Comparison of ENCODE assay signal across 15 cellular contexts in the genomic region with DNA sequence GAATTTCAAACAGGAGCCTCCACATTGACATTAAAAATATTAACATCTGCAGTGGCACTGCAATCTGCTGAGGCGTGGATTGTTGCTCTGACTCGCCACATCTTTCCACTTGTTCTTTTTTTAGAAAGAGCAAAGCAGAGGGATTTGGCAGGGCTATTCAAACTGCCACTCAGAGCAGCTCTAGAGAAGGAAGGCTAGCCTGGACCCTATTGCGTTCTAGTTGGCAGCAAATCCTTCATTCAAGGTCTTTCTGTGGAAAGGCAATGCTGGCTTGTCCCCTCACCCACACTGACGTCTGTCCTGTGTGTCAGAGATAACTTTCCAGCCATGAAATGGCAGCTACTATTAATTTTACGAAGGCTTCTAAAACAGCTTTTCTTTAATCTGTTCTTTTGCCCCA.
DNase-seq lines count a peak whose midpoint lies in the region; ATAC-seq, FAIRE-seq and TF ChIP-seq lines count a peak whose summit lies in the region.
"Had no signal": no experiment of that assay in that cellular context is flagged by ENCODE, and none has a peak within 500 bp of the region (broad histone marks: within the 10 kb centered on the region; RNA-seq: fewer than 3 reads in every experiment).

No MANE protein-coding gene starts in this region.

- DNase-seq in NCI-H1694 treated with DMSO at 0.1 percent for 48 hours (lab: John Stamatoyannopoulos, UW) (peak; percentile 53), K562 (ENCODE audit: extremely low read depth in 1 of 4, low spot score in 3 of 4) (peak in 1 of 4 experiments; percentile 28), right atrium auricular region (ENCODE audit: low spot score) (no peak), superior temporal gyrus (ENCODE audit: extremely low spot score) (peak; percentile 56), Caco-2 (no peak), NCI-H1048 (lab: John Stamatoyannopoulos, UW) (no peak)
- DNase-seq: islet precursor cell; KG1; mucosa of descending colon; stimulated activated CD4-positive, alpha-beta T cell treated with anti-CD3 and anti-CD28 coated beads, Interleukin-1b, Interleukin-23, amount 100 ng/mL, for 48 hours; transverse colon had no signal

- H3K36me3 ChIP-seq in K562 (ENCODE audit: control insufficient read depth, insufficient read depth, low read length) (no peaks in the 10 kb centered on the region), right atrium auricular region (no peaks in the 10 kb centered on the region), Caco-2 (ENCODE audit: control insufficient read depth, insufficient read depth, low read length) (no peaks in the 10 kb centered on the region)
- H3K36me3 ChIP-seq: transverse colon had no signal

- H3K4me1 ChIP-seq in K562 (replicated peaks in 1 of 2; ENCODE audit: control insufficient read depth in 2 of 2, insufficient read depth in 2 of 2, low read length in 2 of 2) (no peaks in the 10 kb centered on the region), right atrium auricular region (peaks cover 0 to 30% of the 10 kb centered on the region in 2 donors), Caco-2 (no peaks in the 10 kb centered on the region)
- H3K4me1 ChIP-seq: transverse colon had no signal

- no peak overlapping the region for H3K9ac ChIP-seq in K562 (ENCODE audit: insufficient read depth in 1 of 2, low read depth in 2 of 2, low read length in 2 of 2)

- H3K27ac ChIP-seq in K562 (ENCODE audit: extremely low read depth, low read depth, low read length) = no peak overlapping the region
- H3K27ac ChIP-seq in right atrium auricular region = peak overlapping the region; percentile 54 to 78
- H3K27ac ChIP-seq: transverse colon had no signal

- H3K4me3 ChIP-seq in K562 (no peak overlapping the region), right atrium auricular region (no peak overlapping the region), Caco-2 (ENCODE audit: low read depth, low read length) (no peak overlapping the region)
- H3K4me3 ChIP-seq: mucosa of descending colon, transverse colon had no signal

- H3K27me3 Mint-ChIP-seq in Caco-2 (ENCODE audit: insufficient read depth, unreplicated experiment) = peaks cover 6% of the 10 kb centered on the region

- CTCF ChIA-PET in K562 (lab: Yijun Ruan, JAX; ENCODE audit: low intra/inter-chr PET ratio) = no interaction called here
- CTCF ChIA-PET in Caco-2 (lab: Charles Lee) = no interaction called here

- H3K4me3 Mint-ChIP-seq in Caco-2 (ENCODE audit: unreplicated experiment) = no peak overlapping the region
- H3K4me3 Mint-ChIP-seq: CD14-positive monocyte had no signal

- H3K4me1 Mint-ChIP-seq in Caco-2 (ENCODE audit: low read depth, unreplicated experiment) = no peaks in the 10 kb centered on the region
- H3K4me1 Mint-ChIP-seq: CD14-positive monocyte had no signal

- POLR2A ChIA-PET in K562 (lab: Yijun Ruan, JAX) = no interaction called here
- POLR2A ChIA-PET in Caco-2 (lab: Charles Lee) = no interaction called here

- TF ChIP-seq EP300 in K562 (IDR thresholded peaks at IDR 0.05; ENCODE audit: low read length) = no peak

- TF ChIP-seq POLR2A in K562 (conservative IDR thresholded peaks at IDR 0.05) = no peak

- no peak overlapping the region for H3K4me2 ChIP-seq in K562 (ENCODE audit: insufficient read depth, low read length)

- H2AFZ ChIP-seq in K562 (ENCODE audit: low read depth, low read length) = peak overlapping the region; percentile 55

- BruUV-seq in K562 (replicated peaks; lab: Mats Ljungman, UMichigan) (no TSS peak), Caco-2 (replicated peaks; lab: Mats Ljungman, UMichigan) (no TSS peak)

- H3K27ac Mint-ChIP-seq in Caco-2 (ENCODE audit: unreplicated experiment) = no peak overlapping the region
- H3K27ac Mint-ChIP-seq: activated T-helper 2 cell treated with anti-CD3 and anti-CD28 coated beads, Interferon-gamma antibody, Interleukin-2, Interleukin-4, amounts not matched to agents 10 μg/mL and 5 μg/mL and 100 μg/mL, durations not matched to agents 14 hours and 24 hours and 36 hours; CD14-positive monocyte had no signal

- no peak for ATAC-seq in K562
- ATAC-seq in GM18870 (IDR thresholded peaks at IDR 0.05; ENCODE audit: unreplicated experiment) = no peak
- ATAC-seq: mucosa of descending colon had no signal

- FAIRE-seq in K562 (lab: Jason Lieb, UNC) = no peak
- FAIRE-seq: frontal cortex had no signal

- in situ Hi-C loops in K562 (cut with MboI) = no loop called here

- intact Hi-C loops in K562 (cut with micrococcal nuclease) (loop anchor here (10.0 kb wide), 1 partner anchor 324 kb away; no protein-coding TSS in a partner anchor), Caco-2 (cut with micrococcal nuclease; ENCODE audit: unreplicated experiment) (loop anchor here (2.0 kb wide), 2 partner anchors 156 to 328 kb away; no protein-coding TSS in a partner anchor)

- TF ChIP-seq CTCF in K562 (IDR thresholded peaks at IDR 0.05 in 2 of 3, conservative IDR thresholded peaks at IDR 0.05 in 1 of 3; ENCODE audit: insufficient read depth in 2 of 3, low read depth in 1 of 3, low read length in 3 of 3) = no peak
- no peak for TF ChIP-seq CTCF in right atrium auricular region (IDR thresholded peaks at IDR 0.05)
- TF ChIP-seq CTCF in Caco-2 (IDR thresholded peaks at IDR 0.05; ENCODE audit: insufficient read depth in 1 of 2, low read depth in 1 of 2, low read length in 1 of 2, severe bottlenecking in 1 of 2, unreplicated experiment in 1 of 2) = no peak

- H3K9me3 Mint-ChIP-seq in Caco-2 (ENCODE audit: unreplicated experiment) = no peaks in the 10 kb centered on the region

- no peaks in the 10 kb centered on the region for H3K9me3 ChIP-seq in K562 (replicated peaks; ENCODE audit: control insufficient read depth, insufficient read depth, low read depth, low read length)
- peaks cover 0 to 4% of the 10 kb centered on the region in 2 donors for H3K9me3 ChIP-seq in right atrium auricular region
- no peaks in the 10 kb centered on the region for H3K9me3 ChIP-seq in Caco-2

- H3K27me3 ChIP-seq in K562 (ENCODE audit: control insufficient read depth in 2 of 2, insufficient read depth in 2 of 2, low read length in 2 of 2) (no peaks in the 10 kb centered on the region), right atrium auricular region (no peaks in the 10 kb centered on the region), Caco-2 (replicated peaks; ENCODE audit: control insufficient read depth, insufficient read depth, low read length) (no peaks in the 10 kb centered on the region)
- H3K27me3 ChIP-seq: transverse colon had no signal

- no peaks in the 10 kb centered on the region for H3K36me3 Mint-ChIP-seq in Caco-2 (ENCODE audit: insufficient read depth, unreplicated experiment)
- H3K36me3 Mint-ChIP-seq: CD14-positive monocyte had no signal

- no peak for TF ChIP-seq RAD21 in K562 (CRISPR knock-in tag; conservative IDR thresholded peaks at IDR 0.05 in 1 of 2, IDR thresholded peaks at IDR 0.05 in 1 of 2)

- no peaks in the 10 kb centered on the region for H3K79me2 ChIP-seq in K562 (ENCODE audit: control insufficient read depth, insufficient read depth, low read length)

- no peaks in the 10 kb centered on the region for H3K9me1 ChIP-seq in K562 (ENCODE audit: control insufficient read depth, insufficient read depth, low read length)

- 4% methylated on average over 5 of the region's 5 CpGs for WGBS in K562 (ENCODE audit: insufficient coverage, low coverage, missing lambda C conversion rate)

- no peaks in the 10 kb centered on the region for H4K20me1 ChIP-seq in K562 (replicated peaks; ENCODE audit: control insufficient read depth, insufficient read depth, low read length)

TF ChIP-seq in K562, 482 proteins besides CTCF, POLR2A, EP300 and RAD21 (continues in another document):
- TF ChIP-seq NRF1 (conservative IDR thresholded peaks at IDR 0.05 in 1 of 2, IDR thresholded peaks at IDR 0.05 in 1 of 2) (no peak), ESRRB (CRISPR knock-in tag; IDR thresholded peaks at IDR 0.05; ENCODE audit: borderline replicate concordance) (no peak), PRPF4 (IDR thresholded peaks at IDR 0.05; ENCODE audit: insufficient read depth, low read depth, low read length, poor library complexity, severe bottlenecking) (no peak), SMAD2 (IDR thresholded peaks at IDR 0.05; ENCODE audit: low read depth, low read length) (no peak), ZBTB49 (CRISPR knock-in tag; IDR thresholded peaks at IDR 0.05; ENCODE audit: borderline replicate concordance) (no peak), STAT5B (CRISPR knock-in tag; IDR thresholded peaks at IDR 0.05) (no peak), ZNF778 (CRISPR knock-in tag; IDR thresholded peaks at IDR 0.05) (no peak)
- TF ChIP-seq, protein P1, sequence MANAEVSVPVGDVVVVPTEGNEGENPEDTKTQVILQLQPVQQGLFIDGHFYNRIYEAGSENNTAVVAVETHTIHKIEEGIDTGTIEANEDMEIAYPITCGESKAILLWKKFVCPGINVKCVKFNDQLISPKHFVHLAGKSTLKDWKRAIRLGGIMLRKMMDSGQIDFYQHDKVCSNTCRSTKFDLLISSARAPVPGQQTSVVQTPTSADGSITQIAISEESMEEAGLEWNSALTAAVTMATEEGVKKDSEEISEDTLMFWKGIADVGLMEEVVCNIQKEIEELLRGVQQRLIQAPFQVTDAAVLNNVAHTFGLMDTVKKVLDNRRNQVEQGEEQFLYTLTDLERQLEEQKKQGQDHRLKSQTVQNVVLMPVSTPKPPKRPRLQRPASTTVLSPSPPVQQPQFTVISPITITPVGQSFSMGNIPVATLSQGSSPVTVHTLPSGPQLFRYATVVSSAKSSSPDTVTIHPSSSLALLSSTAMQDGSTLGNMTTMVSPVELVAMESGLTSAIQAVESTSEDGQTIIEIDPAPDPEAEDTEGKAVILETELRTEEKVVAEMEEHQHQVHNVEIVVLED (CRISPR knock-in tag; IDR thresholded peaks at IDR 0.05) = no peak

Comparison
In these comparisons a context has a peak if more than half of its experiments do, and no peak if none do; other contexts are left out.
1. DNase-seq: peak in NCI-H1694 treated with DMSO at 0.1 percent for 48 hours (single experiment) and superior temporal gyrus (single experiment); none in right atrium auricular region (single experiment), Caco-2 (0 of 2) and NCI-H1048 (single experiment).